ENCODE assay signal across 1 cellular context in the genomic region with DNA sequence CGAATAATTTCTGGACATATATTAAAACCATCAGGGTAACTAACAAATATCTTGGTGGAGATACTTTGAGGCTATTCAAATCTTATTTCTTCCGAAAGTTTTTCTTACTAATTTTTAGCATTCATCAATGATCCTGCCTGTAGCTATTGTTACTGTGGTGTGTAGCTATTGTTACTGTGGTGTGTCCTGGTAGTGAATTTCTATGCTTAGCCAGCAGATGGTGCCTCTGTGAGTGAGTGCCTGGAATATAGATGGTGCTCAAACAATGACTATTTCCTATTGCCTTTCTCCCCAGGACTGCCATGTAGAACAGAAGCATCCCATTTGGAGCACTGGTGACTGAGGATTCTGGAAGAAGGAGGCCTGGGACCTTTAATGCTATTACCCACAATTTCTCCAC.
TF ChIP-seq lines count a peak whose summit lies in the region.

No MANE protein-coding gene starts in this region.

TF ChIP-seq in H1, 55 proteins besides CTCF, POLR2A, EP300 and RAD21 (continued from another document):
- TF ChIP-seq NANOG (IDR thresholded peaks at IDR 0.05; ENCODE audit: insufficient read depth, low read depth, low read length, poor library complexity, severe bottlenecking) (no peak), FOSL1 (IDR thresholded peaks at IDR 0.05; ENCODE audit: insufficient read depth, low read depth, low read length) (no peak), JUN (IDR thresholded peaks at IDR 0.05; ENCODE audit: low read depth, low read length) (no peak), NRF1 (IDR thresholded peaks at IDR 0.05; ENCODE audit: low read depth, low read length) (no peak), MAFK (IDR thresholded peaks at IDR 0.05; ENCODE audit: low read depth, low read length) (no peak), SUZ12 (IDR thresholded peaks at IDR 0.05; ENCODE audit: low read length) (no peak), EZH2 (IDR thresholded peaks at IDR 0.05; ENCODE audit: low read depth, low read length, severe bottlenecking) (no peak), CHD1 (IDR thresholded peaks at IDR 0.05; ENCODE audit: low read depth, low read length) (no peak), SAP30 (IDR thresholded peaks at IDR 0.05; ENCODE audit: insufficient read depth, insufficient replicate concordance, low read length) (no peak), BRCA1 (IDR thresholded peaks at IDR 0.05; ENCODE audit: low read depth, low read length) (no peak), KDM5A (IDR thresholded peaks at IDR 0.05; ENCODE audit: low read length) (no peak), SP1 (IDR thresholded peaks at IDR 0.05; ENCODE audit: low read depth, low read length) (no peak), TBP (IDR thresholded peaks at IDR 0.05; ENCODE audit: low read depth, low read length) (no peak), BACH1 (IDR thresholded peaks at IDR 0.05; ENCODE audit: low read length) (no peak)
- TF ChIP-seq, protein P1, sequence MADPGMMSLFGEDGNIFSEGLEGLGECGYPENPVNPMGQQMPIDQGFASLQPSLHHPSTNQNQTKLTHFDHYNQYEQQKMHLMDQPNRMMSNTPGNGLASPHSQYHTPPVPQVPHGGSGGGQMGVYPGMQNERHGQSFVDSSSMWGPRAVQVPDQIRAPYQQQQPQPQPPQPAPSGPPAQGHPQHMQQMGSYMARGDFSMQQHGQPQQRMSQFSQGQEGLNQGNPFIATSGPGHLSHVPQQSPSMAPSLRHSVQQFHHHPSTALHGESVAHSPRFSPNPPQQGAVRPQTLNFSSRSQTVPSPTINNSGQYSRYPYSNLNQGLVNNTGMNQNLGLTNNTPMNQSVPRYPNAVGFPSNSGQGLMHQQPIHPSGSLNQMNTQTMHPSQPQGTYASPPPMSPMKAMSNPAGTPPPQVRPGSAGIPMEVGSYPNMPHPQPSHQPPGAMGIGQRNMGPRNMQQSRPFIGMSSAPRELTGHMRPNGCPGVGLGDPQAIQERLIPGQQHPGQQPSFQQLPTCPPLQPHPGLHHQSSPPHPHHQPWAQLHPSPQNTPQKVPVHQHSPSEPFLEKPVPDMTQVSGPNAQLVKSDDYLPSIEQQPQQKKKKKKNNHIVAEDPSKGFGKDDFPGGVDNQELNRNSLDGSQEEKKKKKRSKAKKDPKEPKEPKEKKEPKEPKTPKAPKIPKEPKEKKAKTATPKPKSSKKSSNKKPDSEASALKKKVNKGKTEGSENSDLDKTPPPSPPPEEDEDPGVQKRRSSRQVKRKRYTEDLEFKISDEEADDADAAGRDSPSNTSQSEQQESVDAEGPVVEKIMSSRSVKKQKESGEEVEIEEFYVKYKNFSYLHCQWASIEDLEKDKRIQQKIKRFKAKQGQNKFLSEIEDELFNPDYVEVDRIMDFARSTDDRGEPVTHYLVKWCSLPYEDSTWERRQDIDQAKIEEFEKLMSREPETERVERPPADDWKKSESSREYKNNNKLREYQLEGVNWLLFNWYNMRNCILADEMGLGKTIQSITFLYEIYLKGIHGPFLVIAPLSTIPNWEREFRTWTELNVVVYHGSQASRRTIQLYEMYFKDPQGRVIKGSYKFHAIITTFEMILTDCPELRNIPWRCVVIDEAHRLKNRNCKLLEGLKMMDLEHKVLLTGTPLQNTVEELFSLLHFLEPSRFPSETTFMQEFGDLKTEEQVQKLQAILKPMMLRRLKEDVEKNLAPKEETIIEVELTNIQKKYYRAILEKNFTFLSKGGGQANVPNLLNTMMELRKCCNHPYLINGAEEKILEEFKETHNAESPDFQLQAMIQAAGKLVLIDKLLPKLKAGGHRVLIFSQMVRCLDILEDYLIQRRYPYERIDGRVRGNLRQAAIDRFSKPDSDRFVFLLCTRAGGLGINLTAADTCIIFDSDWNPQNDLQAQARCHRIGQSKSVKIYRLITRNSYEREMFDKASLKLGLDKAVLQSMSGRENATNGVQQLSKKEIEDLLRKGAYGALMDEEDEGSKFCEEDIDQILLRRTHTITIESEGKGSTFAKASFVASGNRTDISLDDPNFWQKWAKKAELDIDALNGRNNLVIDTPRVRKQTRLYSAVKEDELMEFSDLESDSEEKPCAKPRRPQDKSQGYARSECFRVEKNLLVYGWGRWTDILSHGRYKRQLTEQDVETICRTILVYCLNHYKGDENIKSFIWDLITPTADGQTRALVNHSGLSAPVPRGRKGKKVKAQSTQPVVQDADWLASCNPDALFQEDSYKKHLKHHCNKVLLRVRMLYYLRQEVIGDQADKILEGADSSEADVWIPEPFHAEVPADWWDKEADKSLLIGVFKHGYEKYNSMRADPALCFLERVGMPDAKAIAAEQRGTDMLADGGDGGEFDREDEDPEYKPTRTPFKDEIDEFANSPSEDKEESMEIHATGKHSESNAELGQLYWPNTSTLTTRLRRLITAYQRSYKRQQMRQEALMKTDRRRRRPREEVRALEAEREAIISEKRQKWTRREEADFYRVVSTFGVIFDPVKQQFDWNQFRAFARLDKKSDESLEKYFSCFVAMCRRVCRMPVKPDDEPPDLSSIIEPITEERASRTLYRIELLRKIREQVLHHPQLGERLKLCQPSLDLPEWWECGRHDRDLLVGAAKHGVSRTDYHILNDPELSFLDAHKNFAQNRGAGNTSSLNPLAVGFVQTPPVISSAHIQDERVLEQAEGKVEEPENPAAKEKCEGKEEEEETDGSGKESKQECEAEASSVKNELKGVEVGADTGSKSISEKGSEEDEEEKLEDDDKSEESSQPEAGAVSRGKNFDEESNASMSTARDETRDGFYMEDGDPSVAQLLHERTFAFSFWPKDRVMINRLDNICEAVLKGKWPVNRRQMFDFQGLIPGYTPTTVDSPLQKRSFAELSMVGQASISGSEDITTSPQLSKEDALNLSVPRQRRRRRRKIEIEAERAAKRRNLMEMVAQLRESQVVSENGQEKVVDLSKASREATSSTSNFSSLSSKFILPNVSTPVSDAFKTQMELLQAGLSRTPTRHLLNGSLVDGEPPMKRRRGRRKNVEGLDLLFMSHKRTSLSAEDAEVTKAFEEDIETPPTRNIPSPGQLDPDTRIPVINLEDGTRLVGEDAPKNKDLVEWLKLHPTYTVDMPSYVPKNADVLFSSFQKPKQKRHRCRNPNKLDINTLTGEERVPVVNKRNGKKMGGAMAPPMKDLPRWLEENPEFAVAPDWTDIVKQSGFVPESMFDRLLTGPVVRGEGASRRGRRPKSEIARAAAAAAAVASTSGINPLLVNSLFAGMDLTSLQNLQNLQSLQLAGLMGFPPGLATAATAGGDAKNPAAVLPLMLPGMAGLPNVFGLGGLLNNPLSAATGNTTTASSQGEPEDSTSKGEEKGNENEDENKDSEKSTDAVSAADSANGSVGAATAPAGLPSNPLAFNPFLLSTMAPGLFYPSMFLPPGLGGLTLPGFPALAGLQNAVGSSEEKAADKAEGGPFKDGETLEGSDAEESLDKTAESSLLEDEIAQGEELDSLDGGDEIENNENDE (IDR thresholded peaks at IDR 0.05; ENCODE audit: insufficient replicate concordance, low read length): no peak
- TF ChIP-seq, protein P2, sequence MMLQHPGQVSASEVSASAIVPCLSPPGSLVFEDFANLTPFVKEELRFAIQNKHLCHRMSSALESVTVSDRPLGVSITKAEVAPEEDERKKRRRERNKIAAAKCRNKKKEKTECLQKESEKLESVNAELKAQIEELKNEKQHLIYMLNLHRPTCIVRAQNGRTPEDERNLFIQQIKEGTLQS (IDR thresholded peaks at IDR 0.05; ENCODE audit: insufficient read depth, low read depth, low read length): no peak
